9 cellular contexts compared by ENCODE assay signal in genomic region chr4:83009529-83009928, GRCh38. TPM values are rescaled to one million over a fixed set of nuclear protein-coding genes. Genes with fewer than 3 reads are reported as not detected.
DNase-seq lines count a peak whose midpoint lies in the region; ATAC-seq and TF ChIP-seq lines count a peak whose summit lies in the region.
"Had no signal": no experiment of that assay in that cellular context is flagged by ENCODE, and none has a peak within 500 bp of the region (broad histone marks: within the 10 kb centered on the region; RNA-seq: fewer than 3 reads in every experiment).

No MANE protein-coding gene starts in this region.

- TF ChIP-seq POLR2A in adrenal gland (IDR thresholded peaks at IDR 0.05) = no peak

- H3K9ac ChIP-seq in PC-3 (ENCODE audit: low read length) = peak overlapping the region; percentile 83

- WGBS in adrenal gland, 4 donors = 72 to 81% (median 78%) methylated on average over 3 of the region's 3 CpGs

- H3K27ac Mint-ChIP-seq in progenitor cell of endocrine pancreas = peak overlapping the region; percentile 93

- H3K4me2 ChIP-seq in PC-3 (ENCODE audit: low read length) = peak overlapping the region; percentile 84

- DNase-seq in PC-3 = no peak
- no peak for DNase-seq in epithelial cell of prostate (ENCODE audit: low read depth, low spot score)
- no peak for DNase-seq in progenitor cell of endocrine pancreas (ENCODE audit: low spot score, unreplicated experiment)
- no peak for DNase-seq in EL
- no peak for DNase-seq in NCI-H2171 treated with DMSO at 0.1 percent for 48 hours (lab: John Stamatoyannopoulos, UW)
- no peak for DNase-seq in adrenal gland
- DNase-seq in stimulated activated CD4-positive, alpha-beta T cell treated with anti-CD3 and anti-CD28 coated beads, Interleukin-2, amount 100 ng/mL, for 24 hours = no peak
- DNase-seq: activated effector memory CD4-positive, alpha-beta T cell treated with Interleukin-2 at 50 U/mL for 16 hours had no signal

- H3K27me3 Mint-ChIP-seq in progenitor cell of endocrine pancreas = no peaks in the 10 kb centered on the region

- ATAC-seq in PC-3 = no peak

- H4K20me1 ChIP-seq in PC-3 (ENCODE audit: low read length) = no peaks in the 10 kb centered on the region

- H3K36me3 ChIP-seq in PC-3 (ENCODE audit: low read depth, low read length) (no peaks in the 10 kb centered on the region), adrenal gland (replicated peaks in 1 of 2) (no peaks in the 10 kb centered on the region)

- no peaks in the 10 kb centered on the region for H3K9me3 ChIP-seq in PC-3 (ENCODE audit: low read length)
- H3K9me3 ChIP-seq in adrenal gland (replicated peaks in 1 of 3) = no peaks in the 10 kb centered on the region

- peaks cover 76% of the 10 kb centered on the region for H3K79me2 ChIP-seq in PC-3 (ENCODE audit: low read length)

- peaks cover 19% of the 10 kb centered on the region for H3K4me1 ChIP-seq in PC-3 (ENCODE audit: insufficient read depth, low read length)
- peaks cover 4 to 31% of the 10 kb centered on the region in 2 donors for H3K4me1 ChIP-seq in adrenal gland (replicated peaks in 1 of 2)

- H3K36me3 Mint-ChIP-seq in progenitor cell of endocrine pancreas (ENCODE audit: insufficient read depth) = no peaks in the 10 kb centered on the region

- no peak overlapping the region for H3K27ac ChIP-seq in PC-3 (ENCODE audit: low read length)
- peak overlapping the region; percentile 74 for H3K27ac ChIP-seq in epithelial cell of prostate
- peak overlapping the region in 1 of 5 donors; percentile 88 for H3K27ac ChIP-seq in adrenal gland

- POLR2A ChIA-PET in PC-3 (lab: Charles Lee; ENCODE audit: unreplicated experiment) = interaction anchor here (0.6 kb wide), 1 partner anchor 131 kb away, joined by 3 read pairs; no protein-coding TSS in a partner anchor

- peak overlapping the region; percentile 89 for H3K4me3 Mint-ChIP-seq in progenitor cell of endocrine pancreas (ENCODE audit: low read depth)

- H3K27me3 ChIP-seq in PC-3 (ENCODE audit: low read length) (no peaks in the 10 kb centered on the region), adrenal gland (no peaks in the 10 kb centered on the region)

- H3K4me1 Mint-ChIP-seq in progenitor cell of endocrine pancreas (ENCODE audit: low read depth) = peaks cover 28% of the 10 kb centered on the region

- H3K9me3 Mint-ChIP-seq in progenitor cell of endocrine pancreas (ENCODE audit: low read depth) = no peaks in the 10 kb centered on the region

- H3K9me2 ChIP-seq in PC-3 (replicated peaks; ENCODE audit: low read length) = no peaks in the 10 kb centered on the region

- no peaks in the 10 kb centered on the region for H3F3A ChIP-seq in PC-3 (ENCODE audit: low read length, unreplicated experiment)

- H2AFZ ChIP-seq in PC-3 (ENCODE audit: low read length) = no peak overlapping the region

- CTCF ChIA-PET in PC-3 (lab: Charles Lee) = no interaction called here

- peak overlapping the region; percentile 76; the same call in 1 of the 2 replicates for H3K4me3 ChIP-seq in GM08714 (ENCODE audit: low read length)
- peak overlapping the region; percentile 99 for H3K4me3 ChIP-seq in PC-3 (ENCODE audit: low read length)
- H3K4me3 ChIP-seq in adrenal gland = peak overlapping the region in 1 of 4 donors; percentile 68

- TF ChIP-seq CTCF in PC-3 (conservative IDR thresholded peaks at IDR 0.05; ENCODE audit: low read depth, low read length) (no peak), progenitor cell of endocrine pancreas (IDR thresholded peaks at IDR 0.05; ENCODE audit: unreplicated experiment) (no peak), adrenal gland (IDR thresholded peaks at IDR 0.05) (no peak)

- no TSS peak for BruUV-seq in PC-3 (replicated peaks; lab: Mats Ljungman, UMichigan)

- intact Hi-C loops in PC-3 (cut with micrococcal nuclease) = no loop called here
- intact Hi-C loops in adrenal gland (cut with DNase I) = loop anchor here in 1 of 2 donors (10.0 kb wide), 1 partner anchor 105 kb away; the partner anchor contains the start of gene THAP9

RNA-seq across cellular contexts. Expression of gene LIN54, which starts 1.1 kb away (rescaled TPM):
- total RNA-seq in PC-3 (2014; rRNA removed) = 12.7 and 15.9 TPM in 2 replicates
- total RNA-seq in progenitor cell of endocrine pancreas = 19.3 and 19.6 TPM in 2 replicates
- 10 to 100 TPM in 4 of 8 donors, 1 to 10 TPM in 4; 6.8 to 12.7 (median 9.8) TPM for total RNA-seq in adrenal gland
- polyA plus RNA-seq in adrenal gland = 10 to 100 TPM in 1 of 3 donors, 1 to 10 TPM in 2; 1.4 to 11.0 (median 2.0) TPM

RNA-seq across cellular contexts. Expression of gene COPS4, which starts 25.5 kb away (rescaled TPM):
- total RNA-seq in PC-3 (2014; rRNA removed) (49.5 and 58.3 TPM in 2 replicates), progenitor cell of endocrine pancreas (36.4 and 42.7 TPM in 2 replicates), adrenal gland (10 to 100 TPM; 36.5 to 67.4 (median 45.5) TPM)
- polyA plus RNA-seq in adrenal gland = 100 to 1,000 TPM in 1 of 3 donors, 10 to 100 TPM in 2; 13.4 to 110 (median 18.4) TPM
